Comparison of ENCODE assay signal across 3 cellular contexts in the genomic region with DNA sequence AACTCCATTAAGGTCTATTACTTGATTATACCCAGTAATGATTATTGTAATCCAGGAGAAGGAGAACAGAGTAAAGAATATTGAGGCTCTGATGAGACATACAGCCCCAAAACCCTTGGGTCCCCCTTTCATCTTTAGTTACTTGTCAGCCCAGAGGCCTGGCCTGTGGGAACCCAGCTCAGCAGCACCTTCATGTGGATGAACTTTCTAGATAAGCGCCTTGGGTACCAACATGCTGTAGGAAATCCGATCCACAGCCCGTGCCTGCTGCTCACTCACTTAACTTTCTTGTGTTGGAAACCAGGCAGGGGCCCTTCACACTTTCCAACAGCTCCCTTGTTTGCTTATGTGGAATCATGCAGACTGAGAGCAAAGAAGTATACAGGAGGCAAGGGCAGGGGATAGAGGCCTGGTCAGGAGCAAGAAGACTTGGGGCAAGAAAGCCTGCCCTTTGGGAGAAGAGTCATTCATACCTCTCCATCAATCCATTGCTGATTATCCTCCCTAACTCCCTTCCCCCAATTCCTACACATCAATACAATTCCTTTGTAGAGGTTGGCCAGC.
A peak's percentile ranks its signal among the peaks of the same experiment; 100 is the strongest.
TF ChIP-seq lines count a peak whose summit lies in the region.

No MANE protein-coding gene starts in this region.

TF ChIP-seq in Ishikawa, 13 proteins besides CTCF, POLR2A, EP300 and RAD21:
- TF ChIP-seq, protein P1, sequence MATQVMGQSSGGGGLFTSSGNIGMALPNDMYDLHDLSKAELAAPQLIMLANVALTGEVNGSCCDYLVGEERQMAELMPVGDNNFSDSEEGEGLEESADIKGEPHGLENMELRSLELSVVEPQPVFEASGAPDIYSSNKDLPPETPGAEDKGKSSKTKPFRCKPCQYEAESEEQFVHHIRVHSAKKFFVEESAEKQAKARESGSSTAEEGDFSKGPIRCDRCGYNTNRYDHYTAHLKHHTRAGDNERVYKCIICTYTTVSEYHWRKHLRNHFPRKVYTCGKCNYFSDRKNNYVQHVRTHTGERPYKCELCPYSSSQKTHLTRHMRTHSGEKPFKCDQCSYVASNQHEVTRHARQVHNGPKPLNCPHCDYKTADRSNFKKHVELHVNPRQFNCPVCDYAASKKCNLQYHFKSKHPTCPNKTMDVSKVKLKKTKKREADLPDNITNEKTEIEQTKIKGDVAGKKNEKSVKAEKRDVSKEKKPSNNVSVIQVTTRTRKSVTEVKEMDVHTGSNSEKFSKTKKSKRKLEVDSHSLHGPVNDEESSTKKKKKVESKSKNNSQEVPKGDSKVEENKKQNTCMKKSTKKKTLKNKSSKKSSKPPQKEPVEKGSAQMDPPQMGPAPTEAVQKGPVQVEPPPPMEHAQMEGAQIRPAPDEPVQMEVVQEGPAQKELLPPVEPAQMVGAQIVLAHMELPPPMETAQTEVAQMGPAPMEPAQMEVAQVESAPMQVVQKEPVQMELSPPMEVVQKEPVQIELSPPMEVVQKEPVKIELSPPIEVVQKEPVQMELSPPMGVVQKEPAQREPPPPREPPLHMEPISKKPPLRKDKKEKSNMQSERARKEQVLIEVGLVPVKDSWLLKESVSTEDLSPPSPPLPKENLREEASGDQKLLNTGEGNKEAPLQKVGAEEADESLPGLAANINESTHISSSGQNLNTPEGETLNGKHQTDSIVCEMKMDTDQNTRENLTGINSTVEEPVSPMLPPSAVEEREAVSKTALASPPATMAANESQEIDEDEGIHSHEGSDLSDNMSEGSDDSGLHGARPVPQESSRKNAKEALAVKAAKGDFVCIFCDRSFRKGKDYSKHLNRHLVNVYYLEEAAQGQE (IDR thresholded peaks at IDR 0.05; ENCODE audit: low read depth), result no peak
- no peak for TF ChIP-seq TAF1 (IDR thresholded peaks at IDR 0.05; ENCODE audit: low read depth)
- no peak for TF ChIP-seq TEAD4 (IDR thresholded peaks at IDR 0.05)
- no peak for TF ChIP-seq FOXM1 (IDR thresholded peaks at IDR 0.05; ENCODE audit: borderline replicate concordance, low read depth)
- TF ChIP-seq, protein P2, sequence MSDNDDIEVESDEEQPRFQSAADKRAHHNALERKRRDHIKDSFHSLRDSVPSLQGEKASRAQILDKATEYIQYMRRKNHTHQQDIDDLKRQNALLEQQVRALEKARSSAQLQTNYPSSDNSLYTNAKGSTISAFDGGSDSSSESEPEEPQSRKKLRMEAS (IDR thresholded peaks at IDR 0.05), result no peak
- TF ChIP-seq, protein P3, sequence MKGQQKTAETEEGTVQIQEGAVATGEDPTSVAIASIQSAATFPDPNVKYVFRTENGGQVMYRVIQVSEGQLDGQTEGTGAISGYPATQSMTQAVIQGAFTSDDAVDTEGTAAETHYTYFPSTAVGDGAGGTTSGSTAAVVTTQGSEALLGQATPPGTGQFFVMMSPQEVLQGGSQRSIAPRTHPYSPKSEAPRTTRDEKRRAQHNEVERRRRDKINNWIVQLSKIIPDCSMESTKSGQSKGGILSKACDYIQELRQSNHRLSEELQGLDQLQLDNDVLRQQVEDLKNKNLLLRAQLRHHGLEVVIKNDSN (IDR thresholded peaks at IDR 0.05), result no peak
- no peak for TF ChIP-seq EGR1 (IDR thresholded peaks at IDR 0.05)
- no peak for TF ChIP-seq CREB1 (IDR thresholded peaks at IDR 0.05; ENCODE audit: low read depth)

TF ChIP-seq in GM12878, 131 proteins besides CTCF, POLR2A, EP300 and RAD21:
- TF ChIP-seq GATAD2B (conservative IDR thresholded peaks at IDR 0.05; ENCODE audit: low read depth) (no peak), MEF2B (IDR thresholded peaks at IDR 0.05; ENCODE audit: partially characterized antibody, poor library complexity, severe bottlenecking) (no peak), STAT1 (conservative IDR thresholded peaks at IDR 0.05) (no peak), SMC3 (IDR thresholded peaks at IDR 0.05; ENCODE audit: borderline replicate concordance, low read length) (peak; percentile 27; the same call in 1 of the 2 replicates)

TF ChIP-seq in HepG2, 621 proteins besides CTCF, POLR2A, EP300 and RAD21:
- TF ChIP-seq, protein P4, sequence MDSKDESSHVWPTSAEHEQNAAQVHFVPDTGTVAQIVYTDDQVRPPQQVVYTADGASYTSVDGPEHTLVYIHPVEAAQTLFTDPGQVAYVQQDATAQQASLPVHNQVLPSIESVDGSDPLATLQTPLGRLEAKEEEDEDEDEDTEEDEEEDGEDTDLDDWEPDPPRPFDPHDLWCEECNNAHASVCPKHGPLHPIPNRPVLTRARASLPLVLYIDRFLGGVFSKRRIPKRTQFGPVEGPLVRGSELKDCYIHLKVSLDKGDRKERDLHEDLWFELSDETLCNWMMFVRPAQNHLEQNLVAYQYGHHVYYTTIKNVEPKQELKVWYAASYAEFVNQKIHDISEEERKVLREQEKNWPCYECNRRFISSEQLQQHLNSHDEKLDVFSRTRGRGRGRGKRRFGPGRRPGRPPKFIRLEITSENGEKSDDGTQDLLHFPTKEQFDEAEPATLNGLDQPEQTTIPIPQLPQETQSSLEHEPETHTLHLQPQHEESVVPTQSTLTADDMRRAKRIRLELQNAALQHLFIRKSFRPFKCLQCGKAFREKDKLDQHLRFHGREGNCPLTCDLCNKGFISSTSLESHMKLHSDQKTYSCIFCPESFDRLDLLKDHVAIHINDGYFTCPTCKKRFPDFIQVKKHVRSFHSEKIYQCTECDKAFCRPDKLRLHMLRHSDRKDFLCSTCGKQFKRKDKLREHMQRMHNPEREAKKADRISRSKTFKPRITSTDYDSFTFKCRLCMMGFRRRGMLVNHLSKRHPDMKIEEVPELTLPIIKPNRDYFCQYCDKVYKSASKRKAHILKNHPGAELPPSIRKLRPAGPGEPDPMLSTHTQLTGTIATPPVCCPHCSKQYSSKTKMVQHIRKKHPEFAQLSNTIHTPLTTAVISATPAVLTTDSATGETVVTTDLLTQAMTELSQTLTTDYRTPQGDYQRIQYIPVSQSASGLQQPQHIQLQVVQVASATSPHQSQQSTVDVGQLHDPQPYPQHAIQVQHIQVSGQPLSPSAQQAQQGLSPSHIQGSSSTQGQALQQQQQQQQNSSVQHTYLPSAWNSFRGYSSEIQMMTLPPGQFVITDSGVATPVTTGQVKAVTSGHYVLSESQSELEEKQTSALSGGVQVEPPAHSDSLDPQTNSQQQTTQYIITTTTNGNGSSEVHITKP (CRISPR knock-in tag; IDR thresholded peaks at IDR 0.05; ENCODE audit: low read depth), result no peak
- TF ChIP-seq SRSF9 (IDR thresholded peaks at IDR 0.05; ENCODE audit: borderline replicate concordance, insufficient read depth, low read depth, low read length, poor library complexity, severe bottlenecking), result no peak
- TF ChIP-seq ZNF567 (CRISPR knock-in tag; IDR thresholded peaks at IDR 0.05; ENCODE audit: borderline replicate concordance), result no peak
- TF ChIP-seq TP53 (CRISPR knock-in tag; conservative IDR thresholded peaks at IDR 0.05), result no peak
- TF ChIP-seq, protein P5, sequence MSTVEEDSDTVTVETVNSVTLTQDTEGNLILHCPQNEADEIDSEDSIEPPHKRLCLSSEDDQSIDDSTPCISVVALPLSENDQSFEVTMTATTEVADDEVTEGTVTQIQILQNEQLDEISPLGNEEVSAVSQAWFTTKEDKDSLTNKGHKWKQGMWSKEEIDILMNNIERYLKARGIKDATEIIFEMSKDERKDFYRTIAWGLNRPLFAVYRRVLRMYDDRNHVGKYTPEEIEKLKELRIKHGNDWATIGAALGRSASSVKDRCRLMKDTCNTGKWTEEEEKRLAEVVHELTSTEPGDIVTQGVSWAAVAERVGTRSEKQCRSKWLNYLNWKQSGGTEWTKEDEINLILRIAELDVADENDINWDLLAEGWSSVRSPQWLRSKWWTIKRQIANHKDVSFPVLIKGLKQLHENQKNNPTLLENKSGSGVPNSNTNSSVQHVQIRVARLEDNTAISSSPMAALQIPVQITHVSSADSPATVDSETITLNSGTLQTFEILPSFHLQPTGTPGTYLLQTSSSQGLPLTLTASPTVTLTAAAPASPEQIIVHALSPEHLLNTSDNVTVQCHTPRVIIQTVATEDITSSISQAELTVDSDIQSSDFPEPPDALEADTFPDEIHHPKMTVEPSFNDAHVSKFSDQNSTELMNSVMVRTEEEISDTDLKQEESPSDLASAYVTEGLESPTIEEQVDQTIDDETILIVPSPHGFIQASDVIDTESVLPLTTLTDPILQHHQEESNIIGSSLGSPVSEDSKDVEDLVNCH (CRISPR knock-in tag; IDR thresholded peaks at IDR 0.05), result no peak
- TF ChIP-seq PRPF4 (IDR thresholded peaks at IDR 0.05; ENCODE audit: low read depth, low read length, poor library complexity, severe bottlenecking), result no peak
- no peak for TF ChIP-seq TOPORS (CRISPR knock-in tag; IDR thresholded peaks at IDR 0.05)
- no peak for TF ChIP-seq THAP11 (CRISPR knock-in tag; IDR thresholded peaks at IDR 0.05)
- TF ChIP-seq, protein P6, sequence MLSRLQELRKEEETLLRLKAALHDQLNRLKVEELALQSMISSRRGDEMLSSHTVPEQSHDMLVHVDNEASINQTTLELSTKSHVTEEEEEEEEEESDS (CRISPR knock-in tag; IDR thresholded peaks at IDR 0.05; ENCODE audit: borderline replicate concordance), result no peak
- TF ChIP-seq ZFY (CRISPR knock-in tag; IDR thresholded peaks at IDR 0.05), result no peak
- TF ChIP-seq ZNF251 (CRISPR knock-in tag; IDR thresholded peaks at IDR 0.05), result no peak
- TF ChIP-seq, protein P7, sequence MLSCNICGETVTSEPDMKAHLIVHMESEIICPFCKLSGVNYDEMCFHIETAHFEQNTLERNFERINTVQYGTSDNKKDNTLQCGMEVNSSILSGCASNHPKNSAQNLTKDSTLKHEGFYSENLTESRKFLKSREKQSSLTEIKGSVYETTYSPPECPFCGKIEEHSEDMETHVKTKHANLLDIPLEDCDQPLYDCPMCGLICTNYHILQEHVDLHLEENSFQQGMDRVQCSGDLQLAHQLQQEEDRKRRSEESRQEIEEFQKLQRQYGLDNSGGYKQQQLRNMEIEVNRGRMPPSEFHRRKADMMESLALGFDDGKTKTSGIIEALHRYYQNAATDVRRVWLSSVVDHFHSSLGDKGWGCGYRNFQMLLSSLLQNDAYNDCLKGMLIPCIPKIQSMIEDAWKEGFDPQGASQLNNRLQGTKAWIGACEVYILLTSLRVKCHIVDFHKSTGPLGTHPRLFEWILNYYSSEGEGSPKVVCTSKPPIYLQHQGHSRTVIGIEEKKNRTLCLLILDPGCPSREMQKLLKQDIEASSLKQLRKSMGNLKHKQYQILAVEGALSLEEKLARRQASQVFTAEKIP (CRISPR knock-in tag; IDR thresholded peaks at IDR 0.05; ENCODE audit: borderline replicate concordance), result no peak
- no peak for TF ChIP-seq CBX2 (IDR thresholded peaks at IDR 0.05; ENCODE audit: low read depth, low read length)
- no peak for TF ChIP-seq CBX2 (CRISPR knock-in tag; IDR thresholded peaks at IDR 0.05; ENCODE audit: low read depth)
- TF ChIP-seq SYNCRIP (IDR thresholded peaks at IDR 0.05; ENCODE audit: insufficient read depth, low read depth, low read length), result no peak
- TF ChIP-seq, protein P8, sequence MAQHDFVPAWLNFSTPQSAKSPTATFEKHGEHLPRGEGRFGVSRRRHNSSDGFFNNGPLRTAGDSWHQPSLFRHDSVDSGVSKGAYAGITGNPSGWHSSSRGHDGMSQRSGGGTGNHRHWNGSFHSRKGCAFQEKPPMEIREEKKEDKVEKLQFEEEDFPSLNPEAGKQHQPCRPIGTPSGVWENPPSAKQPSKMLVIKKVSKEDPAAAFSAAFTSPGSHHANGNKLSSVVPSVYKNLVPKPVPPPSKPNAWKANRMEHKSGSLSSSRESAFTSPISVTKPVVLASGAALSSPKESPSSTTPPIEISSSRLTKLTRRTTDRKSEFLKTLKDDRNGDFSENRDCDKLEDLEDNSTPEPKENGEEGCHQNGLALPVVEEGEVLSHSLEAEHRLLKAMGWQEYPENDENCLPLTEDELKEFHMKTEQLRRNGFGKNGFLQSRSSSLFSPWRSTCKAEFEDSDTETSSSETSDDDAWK (CRISPR knock-in tag; IDR thresholded peaks at IDR 0.05), result no peak
- no peak for TF ChIP-seq KDM1A (CRISPR knock-in tag; IDR thresholded peaks at IDR 0.05)
- TF ChIP-seq, protein P9, sequence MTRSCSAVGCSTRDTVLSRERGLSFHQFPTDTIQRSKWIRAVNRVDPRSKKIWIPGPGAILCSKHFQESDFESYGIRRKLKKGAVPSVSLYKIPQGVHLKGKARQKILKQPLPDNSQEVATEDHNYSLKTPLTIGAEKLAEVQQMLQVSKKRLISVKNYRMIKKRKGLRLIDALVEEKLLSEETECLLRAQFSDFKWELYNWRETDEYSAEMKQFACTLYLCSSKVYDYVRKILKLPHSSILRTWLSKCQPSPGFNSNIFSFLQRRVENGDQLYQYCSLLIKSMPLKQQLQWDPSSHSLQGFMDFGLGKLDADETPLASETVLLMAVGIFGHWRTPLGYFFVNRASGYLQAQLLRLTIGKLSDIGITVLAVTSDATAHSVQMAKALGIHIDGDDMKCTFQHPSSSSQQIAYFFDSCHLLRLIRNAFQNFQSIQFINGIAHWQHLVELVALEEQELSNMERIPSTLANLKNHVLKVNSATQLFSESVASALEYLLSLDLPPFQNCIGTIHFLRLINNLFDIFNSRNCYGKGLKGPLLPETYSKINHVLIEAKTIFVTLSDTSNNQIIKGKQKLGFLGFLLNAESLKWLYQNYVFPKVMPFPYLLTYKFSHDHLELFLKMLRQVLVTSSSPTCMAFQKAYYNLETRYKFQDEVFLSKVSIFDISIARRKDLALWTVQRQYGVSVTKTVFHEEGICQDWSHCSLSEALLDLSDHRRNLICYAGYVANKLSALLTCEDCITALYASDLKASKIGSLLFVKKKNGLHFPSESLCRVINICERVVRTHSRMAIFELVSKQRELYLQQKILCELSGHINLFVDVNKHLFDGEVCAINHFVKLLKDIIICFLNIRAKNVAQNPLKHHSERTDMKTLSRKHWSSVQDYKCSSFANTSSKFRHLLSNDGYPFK (CRISPR knock-in tag; IDR thresholded peaks at IDR 0.05; ENCODE audit: borderline replicate concordance), result no peak
- TF ChIP-seq ZKSCAN5 (CRISPR knock-in tag; IDR thresholded peaks at IDR 0.05), result no peak
- no peak for TF ChIP-seq ZNF563 (CRISPR knock-in tag; IDR thresholded peaks at IDR 0.05)
